In the genomic region with DNA sequence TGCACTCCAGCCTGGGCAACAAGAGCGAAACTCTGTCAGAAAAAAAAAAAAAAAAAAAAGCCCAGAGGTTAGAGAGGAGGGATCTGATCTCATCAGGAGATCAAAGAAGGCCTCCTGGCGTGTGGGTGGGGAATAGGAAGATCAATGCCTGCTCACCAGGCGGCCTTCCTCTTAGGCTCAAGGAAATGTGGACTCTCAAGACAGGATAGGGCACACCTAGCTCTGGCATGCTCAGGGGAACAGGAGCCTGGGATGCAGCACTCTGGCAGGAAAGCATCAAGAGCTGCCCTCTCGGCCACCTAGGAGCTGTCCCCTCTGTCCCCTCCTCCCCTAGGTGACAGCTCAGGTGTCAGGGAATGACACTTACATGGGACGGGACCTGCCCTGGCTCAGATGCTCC, we compare ENCODE assay signal across 1 cellular context. TPM values are rescaled to one million over a fixed set of nuclear protein-coding genes. Genes with fewer than 3 reads are reported as not detected.
"Had no signal": no experiment of that assay in that cellular context is flagged by ENCODE, and none has a peak within 500 bp of the region (broad histone marks: within the 10 kb centered on the region; RNA-seq: fewer than 3 reads in every experiment).

No MANE protein-coding gene starts in this region.

RNA-seq across cellular contexts. Expression of a gene that starts 22.9 kb away (rescaled TPM):
- total RNA-seq: GM23248 had no signal
